ENCODE assay signal across 1 cellular context in the genomic region with DNA sequence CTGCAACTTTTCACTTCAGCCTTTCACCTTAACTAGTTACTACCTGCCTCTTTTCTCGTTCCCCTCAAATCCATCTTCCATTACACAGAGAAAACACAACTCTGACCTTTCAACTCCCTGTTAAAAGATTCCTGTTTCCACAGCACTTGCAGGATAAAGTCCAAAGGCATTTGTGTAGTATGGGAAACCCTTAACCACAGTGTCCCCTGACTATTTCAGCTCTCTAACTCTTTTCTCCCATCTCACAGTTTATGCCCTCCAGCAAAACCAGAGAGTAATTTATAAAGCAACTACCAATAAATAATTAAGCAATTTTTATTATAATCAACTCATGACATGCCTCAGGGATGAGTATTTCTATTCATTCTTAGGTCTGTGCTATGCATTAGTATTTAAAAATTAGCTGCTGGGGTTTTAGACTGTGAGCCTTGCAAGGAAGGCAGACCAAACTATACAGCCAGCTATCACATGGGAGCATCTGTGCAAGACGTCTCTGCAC.
A peak's percentile ranks its signal among the peaks of the same experiment; 100 is the strongest.
TF ChIP-seq lines count a peak whose summit lies in the region.

No MANE protein-coding gene starts in this region.

TF ChIP-seq in HepG2, 621 proteins besides CTCF, POLR2A, EP300 and RAD21 (continued from another document and continues in another):
- TF ChIP-seq AFF4 (CRISPR knock-in tag; IDR thresholded peaks at IDR 0.05) (no peak), RARG (CRISPR knock-in tag; IDR thresholded peaks at IDR 0.05; ENCODE audit: low read depth) (no peak), ZNF562 (CRISPR knock-in tag; IDR thresholded peaks at IDR 0.05; ENCODE audit: borderline replicate concordance) (no peak), TCF7 (IDR thresholded peaks at IDR 0.05; ENCODE audit: low read depth) (no peak), ZNF710 (CRISPR knock-in tag; IDR thresholded peaks at IDR 0.05; ENCODE audit: borderline replicate concordance) (peak; percentile 73), ZNF446 (CRISPR knock-in tag; IDR thresholded peaks at IDR 0.05) (no peak), ZNF460 (CRISPR knock-in tag; IDR thresholded peaks at IDR 0.05; ENCODE audit: borderline replicate concordance) (no peak), ZNF672 (CRISPR knock-in tag; IDR thresholded peaks at IDR 0.05) (no peak), MAF1 (CRISPR knock-in tag; IDR thresholded peaks at IDR 0.05; ENCODE audit: borderline replicate concordance) (no peak), FOXM1 (CRISPR knock-in tag; IDR thresholded peaks at IDR 0.05) (no peak), SKI (IDR thresholded peaks at IDR 0.05; ENCODE audit: partially characterized antibody) (no peak), ZNF18 (CRISPR knock-in tag; IDR thresholded peaks at IDR 0.05; ENCODE audit: insufficient replicate concordance) (no peak), ATF1 (CRISPR knock-in tag; IDR thresholded peaks at IDR 0.05) (no peak), PPARG (CRISPR knock-in tag; conservative IDR thresholded peaks at IDR 0.05) (peak; percentile 73), NFATC3 (CRISPR knock-in tag; IDR thresholded peaks at IDR 0.05) (no peak), ZNF564 (CRISPR knock-in tag; IDR thresholded peaks at IDR 0.05) (no peak), SALL1 (CRISPR knock-in tag; IDR thresholded peaks at IDR 0.05) (no peak; the same call in 1 of the 2 replicates), IRF2 (CRISPR knock-in tag; IDR thresholded peaks at IDR 0.05) (peak; percentile 34; the same call in 1 of the 2 replicates), ZNF652 (CRISPR knock-in tag; IDR thresholded peaks at IDR 0.05; ENCODE audit: borderline replicate concordance, low read depth) (peak; percentile 63; the same call in 1 of the 2 replicates), ZBTB3 (CRISPR knock-in tag; IDR thresholded peaks at IDR 0.05; ENCODE audit: borderline replicate concordance, low read depth) (no peak), FOXK1 (CRISPR knock-in tag; IDR thresholded peaks at IDR 0.05; ENCODE audit: borderline replicate concordance, low read depth) (no peak), FLYWCH1 (CRISPR knock-in tag; IDR thresholded peaks at IDR 0.05) (no peak)
- TF ChIP-seq, protein P1, sequence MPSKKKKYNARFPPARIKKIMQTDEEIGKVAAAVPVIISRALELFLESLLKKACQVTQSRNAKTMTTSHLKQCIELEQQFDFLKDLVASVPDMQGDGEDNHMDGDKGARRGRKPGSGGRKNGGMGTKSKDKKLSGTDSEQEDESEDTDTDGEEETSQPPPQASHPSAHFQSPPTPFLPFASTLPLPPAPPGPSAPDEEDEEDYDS (CRISPR knock-in tag; IDR thresholded peaks at IDR 0.05): peak; percentile 38; the same call in 1 of the 2 replicates
- TF ChIP-seq, protein P2, sequence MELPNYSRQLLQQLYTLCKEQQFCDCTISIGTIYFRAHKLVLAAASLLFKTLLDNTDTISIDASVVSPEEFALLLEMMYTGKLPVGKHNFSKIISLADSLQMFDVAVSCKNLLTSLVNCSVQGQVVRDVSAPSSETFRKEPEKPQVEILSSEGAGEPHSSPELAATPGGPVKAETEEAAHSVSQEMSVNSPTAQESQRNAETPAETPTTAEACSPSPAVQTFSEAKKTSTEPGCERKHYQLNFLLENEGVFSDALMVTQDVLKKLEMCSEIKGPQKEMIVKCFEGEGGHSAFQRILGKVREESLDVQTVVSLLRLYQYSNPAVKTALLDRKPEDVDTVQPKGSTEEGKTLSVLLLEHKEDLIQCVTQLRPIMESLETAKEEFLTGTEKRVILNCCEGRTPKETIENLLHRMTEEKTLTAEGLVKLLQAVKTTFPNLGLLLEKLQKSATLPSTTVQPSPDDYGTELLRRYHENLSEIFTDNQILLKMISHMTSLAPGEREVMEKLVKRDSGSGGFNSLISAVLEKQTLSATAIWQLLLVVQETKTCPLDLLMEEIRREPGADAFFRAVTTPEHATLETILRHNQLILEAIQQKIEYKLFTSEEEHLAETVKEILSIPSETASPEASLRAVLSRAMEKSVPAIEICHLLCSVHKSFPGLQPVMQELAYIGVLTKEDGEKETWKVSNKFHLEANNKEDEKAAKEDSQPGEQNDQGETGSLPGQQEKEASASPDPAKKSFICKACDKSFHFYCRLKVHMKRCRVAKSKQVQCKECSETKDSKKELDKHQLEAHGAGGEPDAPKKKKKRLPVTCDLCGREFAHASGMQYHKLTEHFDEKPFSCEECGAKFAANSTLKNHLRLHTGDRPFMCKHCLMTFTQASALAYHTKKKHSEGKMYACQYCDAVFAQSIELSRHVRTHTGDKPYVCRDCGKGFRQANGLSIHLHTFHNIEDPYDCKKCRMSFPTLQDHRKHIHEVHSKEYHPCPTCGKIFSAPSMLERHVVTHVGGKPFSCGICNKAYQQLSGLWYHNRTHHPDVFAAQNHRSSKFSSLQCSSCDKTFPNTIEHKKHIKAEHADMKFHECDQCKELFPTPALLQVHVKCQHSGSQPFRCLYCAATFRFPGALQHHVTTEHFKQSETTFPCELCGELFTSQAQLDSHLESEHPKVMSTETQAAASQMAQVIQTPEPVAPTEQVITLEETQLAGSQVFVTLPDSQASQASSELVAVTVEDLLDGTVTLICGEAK (IDR thresholded peaks at IDR 0.05): no peak
- TF ChIP-seq, protein P2 (CRISPR knock-in tag; IDR thresholded peaks at IDR 0.05): no peak
- TF ChIP-seq, protein P3, sequence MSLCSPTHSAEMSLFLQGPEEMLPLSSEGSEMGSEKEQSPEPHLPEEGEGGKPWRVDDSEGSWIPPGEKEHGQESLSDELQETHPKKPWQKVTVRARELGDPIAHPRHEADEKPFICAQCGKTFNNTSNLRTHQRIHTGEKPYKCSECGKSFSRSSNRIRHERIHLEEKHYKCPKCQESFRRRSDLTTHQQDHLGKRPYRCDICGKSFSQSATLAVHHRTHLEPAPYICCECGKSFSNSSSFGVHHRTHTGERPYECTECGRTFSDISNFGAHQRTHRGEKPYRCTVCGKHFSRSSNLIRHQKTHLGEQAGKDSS (CRISPR knock-in tag; IDR thresholded peaks at IDR 0.05; ENCODE audit: borderline replicate concordance, low read depth): no peak
- TF ChIP-seq, protein P4, sequence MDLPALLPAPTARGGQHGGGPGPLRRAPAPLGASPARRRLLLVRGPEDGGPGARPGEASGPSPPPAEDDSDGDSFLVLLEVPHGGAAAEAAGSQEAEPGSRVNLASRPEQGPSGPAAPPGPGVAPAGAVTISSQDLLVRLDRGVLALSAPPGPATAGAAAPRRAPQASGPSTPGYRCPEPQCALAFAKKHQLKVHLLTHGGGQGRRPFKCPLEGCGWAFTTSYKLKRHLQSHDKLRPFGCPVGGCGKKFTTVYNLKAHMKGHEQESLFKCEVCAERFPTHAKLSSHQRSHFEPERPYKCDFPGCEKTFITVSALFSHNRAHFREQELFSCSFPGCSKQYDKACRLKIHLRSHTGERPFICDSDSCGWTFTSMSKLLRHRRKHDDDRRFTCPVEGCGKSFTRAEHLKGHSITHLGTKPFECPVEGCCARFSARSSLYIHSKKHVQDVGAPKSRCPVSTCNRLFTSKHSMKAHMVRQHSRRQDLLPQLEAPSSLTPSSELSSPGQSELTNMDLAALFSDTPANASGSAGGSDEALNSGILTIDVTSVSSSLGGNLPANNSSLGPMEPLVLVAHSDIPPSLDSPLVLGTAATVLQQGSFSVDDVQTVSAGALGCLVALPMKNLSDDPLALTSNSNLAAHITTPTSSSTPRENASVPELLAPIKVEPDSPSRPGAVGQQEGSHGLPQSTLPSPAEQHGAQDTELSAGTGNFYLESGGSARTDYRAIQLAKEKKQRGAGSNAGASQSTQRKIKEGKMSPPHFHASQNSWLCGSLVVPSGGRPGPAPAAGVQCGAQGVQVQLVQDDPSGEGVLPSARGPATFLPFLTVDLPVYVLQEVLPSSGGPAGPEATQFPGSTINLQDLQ (CRISPR knock-in tag; IDR thresholded peaks at IDR 0.05): no peak
- TF ChIP-seq, protein P5, sequence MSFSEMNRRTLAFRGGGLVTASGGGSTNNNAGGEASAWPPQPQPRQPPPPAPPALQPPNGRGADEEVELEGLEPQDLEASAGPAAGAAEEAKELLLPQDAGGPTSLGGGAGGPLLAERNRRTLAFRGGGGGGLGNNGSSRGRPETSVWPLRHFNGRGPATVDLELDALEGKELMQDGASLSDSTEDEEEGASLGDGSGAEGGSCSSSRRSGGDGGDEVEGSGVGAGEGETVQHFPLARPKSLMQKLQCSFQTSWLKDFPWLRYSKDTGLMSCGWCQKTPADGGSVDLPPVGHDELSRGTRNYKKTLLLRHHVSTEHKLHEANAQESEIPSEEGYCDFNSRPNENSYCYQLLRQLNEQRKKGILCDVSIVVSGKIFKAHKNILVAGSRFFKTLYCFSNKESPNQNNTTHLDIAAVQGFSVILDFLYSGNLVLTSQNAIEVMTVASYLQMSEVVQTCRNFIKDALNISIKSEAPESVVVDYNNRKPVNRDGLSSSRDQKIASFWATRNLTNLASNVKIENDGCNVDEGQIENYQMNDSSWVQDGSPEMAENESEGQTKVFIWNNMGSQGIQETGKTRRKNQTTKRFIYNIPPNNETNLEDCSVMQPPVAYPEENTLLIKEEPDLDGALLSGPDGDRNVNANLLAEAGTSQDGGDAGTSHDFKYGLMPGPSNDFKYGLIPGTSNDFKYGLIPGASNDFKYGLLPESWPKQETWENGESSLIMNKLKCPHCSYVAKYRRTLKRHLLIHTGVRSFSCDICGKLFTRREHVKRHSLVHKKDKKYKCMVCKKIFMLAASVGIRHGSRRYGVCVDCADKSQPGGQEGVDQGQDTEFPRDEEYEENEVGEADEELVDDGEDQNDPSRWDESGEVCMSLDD (CRISPR knock-in tag; IDR thresholded peaks at IDR 0.05; ENCODE audit: borderline replicate concordance): no peak
- TF ChIP-seq, protein P6, sequence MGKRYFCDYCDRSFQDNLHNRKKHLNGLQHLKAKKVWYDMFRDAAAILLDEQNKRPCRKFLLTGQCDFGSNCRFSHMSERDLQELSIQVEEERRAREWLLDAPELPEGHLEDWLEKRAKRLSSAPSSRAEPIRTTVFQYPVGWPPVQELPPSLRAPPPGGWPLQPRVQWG (CRISPR knock-in tag; IDR thresholded peaks at IDR 0.05; ENCODE audit: borderline replicate concordance, low read depth): no peak
